In genomic region chr11:58006940-58007339, GRCh38 we compare ENCODE assay signal across 1 cellular context.
TF ChIP-seq lines count a peak whose summit lies in the region.

No MANE protein-coding gene starts in this region.

TF ChIP-seq in GM23338, 12 proteins besides CTCF, POLR2A, EP300 and RAD21 (continued from another document):
- no peak for TF ChIP-seq ZNF462 (CRISPR knock-in tag; IDR thresholded peaks at IDR 0.05)
- no peak for TF ChIP-seq REST (IDR thresholded peaks at IDR 0.05; ENCODE audit: unreplicated experiment)
